ENCODE assay signal across 8 cellular contexts in the genomic region with DNA sequence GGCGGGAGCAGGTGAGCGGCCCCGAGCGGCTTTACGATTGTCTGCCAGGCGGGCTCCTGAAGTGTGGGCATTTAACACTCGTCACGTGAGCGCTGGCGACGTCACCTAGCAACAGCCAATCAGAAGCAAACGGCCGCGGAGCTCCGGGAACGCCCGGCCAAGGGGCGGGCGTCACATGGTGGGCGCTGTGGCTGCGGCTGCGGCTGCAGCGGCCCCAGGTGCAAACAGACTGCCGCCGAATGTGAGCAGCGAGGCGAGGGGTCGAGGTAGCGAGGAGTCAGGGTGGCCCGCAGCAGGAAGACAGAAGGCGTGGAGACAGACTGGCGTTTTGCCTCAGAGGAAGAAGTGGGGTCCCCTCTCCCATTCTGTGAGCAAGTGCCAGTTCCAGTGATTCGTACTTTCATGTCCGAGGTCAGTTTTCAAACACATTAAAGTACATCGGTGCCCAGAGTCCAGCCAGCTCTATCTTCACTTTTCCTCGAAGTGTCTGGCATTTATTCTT. TPM values are rescaled to one million over a fixed set of nuclear protein-coding genes. Genes with fewer than 3 reads are reported as not detected.
DNase-seq lines count a peak whose midpoint lies in the region; ATAC-seq, FAIRE-seq and TF ChIP-seq lines count a peak whose summit lies in the region.

A gene (minus strand): TSS at position 43 of the 502 bp plus-strand sequence. CDS start 362 bp downstream, outside the sequence.

- H3K4me3 Mint-ChIP-seq in GM23338 = peak within 1 kb of the TSS; percentile 74
- peak within 1 kb of the TSS; percentile 83 for H3K4me3 Mint-ChIP-seq in activated naive CD4-positive, alpha-beta T cell treated with anti-CD3 and anti-CD28 coated beads, Interleukin-2, amount 50 U/mL, for 24 hours

- H2BK12ac ChIP-seq in trophoblast cell (ENCODE audit: low read length) = peak within 1 kb of the TSS; percentile 46

- peak within 1 kb of the TSS; percentile 76 for H2AK5ac ChIP-seq in trophoblast cell (ENCODE audit: low read length)

- H3K27me3 ChIP-seq in GM23338 (ENCODE audit: insufficient read depth) (peaks cover 98% of the 10 kb centered on the region), trophoblast cell (ENCODE audit: insufficient read depth, low read length) (peaks cover 5% of the 10 kb centered on the region)

- WGBS in trophoblast cell (ENCODE audit: extremely low coverage, insufficient coverage, insufficient read length) = no CpG with 5 or more reads among the region's 36 CpGs

- peak within 1 kb of the TSS; percentile 98 for H3K4ac ChIP-seq in trophoblast cell (ENCODE audit: low read depth, low read length)

- peaks cover 37% of the 10 kb centered on the region for H3K79me1 ChIP-seq in trophoblast cell (ENCODE audit: low read length)

- peaks cover 3% of the 10 kb centered on the region; the same call in 1 of the 3 replicates for H3K9me3 Mint-ChIP-seq in GM23338
- no peaks in the 10 kb centered on the region for H3K9me3 Mint-ChIP-seq in activated naive CD4-positive, alpha-beta T cell treated with anti-CD3 and anti-CD28 coated beads, Interleukin-2, amount 50 U/mL, for 24 hours

- H3K27ac ChIP-seq in GM23338 (ENCODE audit: low read depth) (no peak within 1 kb of the TSS), trophoblast cell (ENCODE audit: low read depth, low read length) (peak within 1 kb of the TSS; percentile 94)

- peak within 1 kb of the TSS; percentile 80 for H2BK120ac ChIP-seq in trophoblast cell (ENCODE audit: insufficient read depth, low read length, poor library complexity)

- no peak within 1 kb of the TSS for H3K27ac Mint-ChIP-seq in GM23338
- peak within 1 kb of the TSS; percentile 83 for H3K27ac Mint-ChIP-seq in activated naive CD4-positive, alpha-beta T cell treated with anti-CD3 and anti-CD28 coated beads, Interleukin-2, amount 50 U/mL, for 24 hours

- H3K14ac ChIP-seq in trophoblast cell (ENCODE audit: low read length) = peak within 1 kb of the TSS; percentile 91

- H2BK5ac ChIP-seq in trophoblast cell (ENCODE audit: low read depth, low read length, poor library complexity) = peak within 1 kb of the TSS; percentile 81

- H3K4me1 ChIP-seq in GM23338 (ENCODE audit: insufficient read depth) (peaks cover 41% of the 10 kb centered on the region), trophoblast cell (ENCODE audit: control insufficient read depth in 1 of 2, insufficient read depth in 2 of 2, low read length in 2 of 2) (peaks cover 7 to 26% of the 10 kb centered on the region in 2 experiments)

- H4K8ac ChIP-seq in trophoblast cell (ENCODE audit: low read depth, low read length) = peak within 1 kb of the TSS; percentile 61

- peak; percentile 98 for DNase-seq in GM23338 (ENCODE audit: low spot score)
- DNase-seq in Kasumi-1 (lab: John Stamatoyannopoulos, UW) = peak; percentile 90 to 92
- DNase-seq in RPMI8226 = peak; percentile 90
- peak; percentile 84 for DNase-seq in Right ventricle myocardium superior
- peak; percentile 76 to 89 for DNase-seq in trophoblast cell
- no peak for DNase-seq in effector CD4-positive, alpha-beta T cell

- H3K23ac ChIP-seq in trophoblast cell (ENCODE audit: low read length) = no peak within 1 kb of the TSS

- peaks cover 31% of the 10 kb centered on the region; the same call in 1 of the 2 replicates for H3F3A ChIP-seq in GM23338 (replicated peaks; ENCODE audit: low read depth)

- H3K9ac ChIP-seq in trophoblast cell (ENCODE audit: low read length) = peak within 1 kb of the TSS; percentile 99

- peaks cover 39% of the 10 kb centered on the region for H3K4me1 Mint-ChIP-seq in GM23338
- H3K4me1 Mint-ChIP-seq in activated naive CD4-positive, alpha-beta T cell treated with anti-CD3 and anti-CD28 coated beads, Interleukin-2, amount 50 U/mL, for 24 hours = peaks cover 60% of the 10 kb centered on the region

- no peaks in the 10 kb centered on the region for H3K9me2 ChIP-seq in GM23338 (ENCODE audit: insufficient read depth)

- no peaks in the 10 kb centered on the region for H3K9me3 ChIP-seq in trophoblast cell (ENCODE audit: insufficient read depth, low read depth, low read length)

- ATAC-seq in GM23338 (peak; percentile 32), Right ventricle myocardium superior (ENCODE audit: poor library complexity) (peak; percentile 78)

- peak within 1 kb of the TSS; percentile 62 for H3K4me3 ChIP-seq in GM23338
- peak within 1 kb of the TSS; percentile 96 for H3K4me3 ChIP-seq in trophoblast cell (ENCODE audit: low read depth, low read length)

- TF ChIP-seq CTCF in GM23338 (conservative IDR thresholded peaks at IDR 0.05; ENCODE audit: low read depth in 2 of 2) = 0 out of 4 replicates have a peak, but pooled peaks of 1 of the 2 experiments have one; percentile 13

- H4K20me1 ChIP-seq in GM23338 (replicated peaks; ENCODE audit: insufficient read depth) = peaks cover 16% of the 10 kb centered on the region; the same call in 1 of the 2 replicates

- H3K36me3 ChIP-seq in GM23338 (ENCODE audit: insufficient read depth) (no peaks in the 10 kb centered on the region), trophoblast cell (ENCODE audit: control insufficient read depth in 1 of 2, insufficient read depth in 2 of 2, low read length in 2 of 2) (peaks cover 18% of the 10 kb centered on the region in 2 experiments)

- peak within 1 kb of the TSS; percentile 89 for H2AFZ ChIP-seq in GM23338
- peak within 1 kb of the TSS; percentile 48 for H2AFZ ChIP-seq in trophoblast cell (ENCODE audit: insufficient read depth, low read length, poor library complexity)

- FAIRE-seq in G401.6 (lab: Jason Lieb, UNC) = peak; percentile 79

- peaks cover 99% of the 10 kb centered on the region for H3K27me3 Mint-ChIP-seq in GM23338 (ENCODE audit: insufficient read depth, low read depth, poor library complexity)
- peaks cover 53% of the 10 kb centered on the region for H3K27me3 Mint-ChIP-seq in activated naive CD4-positive, alpha-beta T cell treated with anti-CD3 and anti-CD28 coated beads, Interleukin-2, amount 50 U/mL, for 24 hours

- intact Hi-C loops in Right ventricle myocardium superior (cut with DNase I) = loop anchor here (10.0 kb wide), 2 partner anchors 288 to 508 kb away; no protein-coding TSS in a partner anchor

- H3K18ac ChIP-seq in trophoblast cell (ENCODE audit: low read length) = peak within 1 kb of the TSS; percentile 94

- H3K4me2 ChIP-seq in GM23338 (peak within 1 kb of the TSS; percentile 93), trophoblast cell (ENCODE audit: low read length) (peak within 1 kb of the TSS; percentile 91)

- H3K79me2 ChIP-seq in GM23338 (replicated peaks; ENCODE audit: insufficient read depth) = no peaks in the 10 kb centered on the region
- peaks cover 30% of the 10 kb centered on the region for H3K79me2 ChIP-seq in trophoblast cell (ENCODE audit: control insufficient read depth, insufficient read depth, low read length, poor library complexity)

- peak within 1 kb of the TSS; percentile 39 for H4K12ac ChIP-seq in trophoblast cell (ENCODE audit: low read depth, low read length)

- H3K36me3 Mint-ChIP-seq in GM23338 (ENCODE audit: low read depth) = peaks cover 3% of the 10 kb centered on the region; the same call in 1 of the 3 replicates
- H3K36me3 Mint-ChIP-seq in activated naive CD4-positive, alpha-beta T cell treated with anti-CD3 and anti-CD28 coated beads, Interleukin-2, amount 50 U/mL, for 24 hours = peaks cover 4% of the 10 kb centered on the region

- peak within 1 kb of the TSS; percentile 87 for H4K91ac ChIP-seq in trophoblast cell (ENCODE audit: low read depth, low read length)

TF ChIP-seq in GM23338, 12 proteins besides CTCF, POLR2A, EP300 and RAD21:
- peak; percentile 89 for TF ChIP-seq CREB1 (CRISPR knock-in tag; IDR thresholded peaks at IDR 0.05; ENCODE audit: low read depth)
- TF ChIP-seq EZH2phosphoT487 (IDR thresholded peaks at IDR 0.05; ENCODE audit: unreplicated experiment) = no peak
TF ChIP-seq in GM23338: peak in this region for 1.

RNA-seq across cellular contexts. Expression of the gene that starts here (rescaled TPM):
- 0.16 and 0.24 TPM in 2 replicates for total RNA-seq in GM23338 (2014; rRNA removed; shearing (Covaris generic))
- 0.08 and 0.19 TPM in 2 replicates for polyA plus RNA-seq in GM23338 (2016; fragmentation: Nextera tagmentation; extraction: Ambion mirVana)
- not detected for total RNA-seq in Right ventricle myocardium superior
- polyA plus RNA-seq in trophoblast cell (2013) = 25.2 and 26.9 TPM in 2 replicates

Comparison
In these comparisons a context has a peak if more than half of its experiments do, and no peak if none do; other contexts are left out.
1. Peak in DNase-seq, ATAC-seq, H3K4me3 ChIP-seq and H3K4me2 ChIP-seq in GM23338; RNA of the gene not detected or under 1 TPM.
2. Peak in DNase-seq and ATAC-seq in Right ventricle myocardium superior; RNA of the gene not detected or under 1 TPM.